Comparison of ENCODE assay signal across 13 cellular contexts in the genomic region with DNA sequence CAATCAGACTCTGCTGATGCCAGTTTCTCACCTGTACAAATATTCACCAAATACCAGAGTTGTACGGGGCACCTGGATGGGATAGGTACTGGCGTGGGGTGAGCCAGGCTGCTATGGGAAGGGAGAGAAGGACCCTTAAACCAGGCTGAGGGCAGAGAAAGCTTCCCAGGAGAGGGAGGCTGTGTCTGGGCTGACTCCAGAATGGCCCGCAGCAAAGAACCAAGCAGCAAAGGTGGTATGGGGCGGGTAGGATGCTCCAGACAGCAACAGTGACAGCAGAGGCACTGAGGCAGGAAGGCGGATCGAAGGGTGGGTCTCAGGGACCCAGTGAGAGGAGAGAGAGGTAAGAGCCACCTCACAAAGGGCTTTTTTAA.
DNase-seq lines count a peak whose midpoint lies in the region; ATAC-seq and TF ChIP-seq lines count a peak whose summit lies in the region.
"Had no signal": no experiment of that assay in that cellular context is flagged by ENCODE, and none has a peak within 500 bp of the region (broad histone marks: within the 10 kb centered on the region; RNA-seq: fewer than 3 reads in every experiment).

No MANE protein-coding gene starts in this region.

- peaks cover 32% of the 10 kb centered on the region for H3K36me3 Mint-ChIP-seq in activated naive CD4-positive, alpha-beta T cell treated with anti-CD3 and anti-CD28 coated beads, Interleukin-2, amount 50 U/mL, for 24 hours
- peaks cover 54% of the 10 kb centered on the region for H3K36me3 Mint-ChIP-seq in activated naive CD8-positive, alpha-beta T cell treated with anti-CD3 and anti-CD28 coated beads for 36 hours

- no peak for ATAC-seq in left cardiac atrium

- H3K9me3 ChIP-seq in mesodermal cell (ENCODE audit: control insufficient read depth, low read length) (no peaks in the 10 kb centered on the region), uterus (no peaks in the 10 kb centered on the region)
- H3K9me3 ChIP-seq: lower lobe of right lung had no signal

- H3K4me3 ChIP-seq in mesodermal cell (ENCODE audit: extremely low read depth, insufficient read depth, low read length, poor library complexity, severe bottlenecking) = no peak overlapping the region
- no peak overlapping the region for H3K4me3 ChIP-seq in uterus
- H3K4me3 ChIP-seq: lower lobe of right lung had no signal

- intact Hi-C loops in uterus (cut with DNase I; ENCODE audit: low total_unique reads) = no loop called here
- intact Hi-C loops in left cardiac atrium (cut with DNase I) = no loop called here

- peaks cover 9% of the 10 kb centered on the region for H3K4me1 Mint-ChIP-seq in activated naive CD4-positive, alpha-beta T cell treated with anti-CD3 and anti-CD28 coated beads, Interleukin-2, amount 50 U/mL, for 24 hours
- H3K4me1 Mint-ChIP-seq in activated naive CD8-positive, alpha-beta T cell treated with anti-CD3 and anti-CD28 coated beads for 36 hours = peaks cover 11% of the 10 kb centered on the region

- no peak for DNase-seq in activated naive CD4-positive, alpha-beta T cell (lab: John Stamatoyannopoulos, UW)
- DNase-seq in activated naive CD8-positive, alpha-beta T cell treated with anti-CD3 and anti-CD28 coated beads for 36 hours = no peak
- DNase-seq in uterus (no peak), ACHN (no peak), left cardiac atrium (no peak)
- DNase-seq in stimulated activated CD4-positive, alpha-beta T cell treated with anti-CD3 and anti-CD28 coated beads, Interleukin-4, amount 100 ng/mL, for 1 hour = no peak
- DNase-seq: AML-193, lower lobe of right lung, NCI-H1694 treated with DMSO at 0.1 percent for 48 hours, Right ventricle myocardium superior had no signal

- no peak for TF ChIP-seq POLR2A in uterus (IDR thresholded peaks at IDR 0.05)

- 90 to 95% methylated on average over 3 to 4 of the region's 6 CpGs for WGBS in mesodermal cell (ENCODE audit: insufficient coverage in 2 of 2), 2 experiments

- no peaks in the 10 kb centered on the region for H3K9me3 Mint-ChIP-seq in activated naive CD4-positive, alpha-beta T cell treated with anti-CD3 and anti-CD28 coated beads, Interleukin-2, amount 50 U/mL, for 24 hours
- no peaks in the 10 kb centered on the region for H3K9me3 Mint-ChIP-seq in activated naive CD8-positive, alpha-beta T cell treated with anti-CD3 and anti-CD28 coated beads for 36 hours

- in situ Hi-C loops in ACHN (cut with HindIII; ENCODE audit: low pct_ligation_motif_present, low pct_unique_long_range_greater_than_20kb, low sequenced_read_pairs) = no loop called here

- H3K27ac ChIP-seq in mesodermal cell (ENCODE audit: low read depth, low read length, severe bottlenecking) (peak overlapping the region; percentile 71), uterus (peak overlapping the region; percentile 20 to 28)
- H3K27ac ChIP-seq: KMS-11, lower lobe of right lung had no signal

- H3K27me3 ChIP-seq in uterus = no peaks in the 10 kb centered on the region

- TF ChIP-seq CTCF in uterus (IDR thresholded peaks at IDR 0.05) = no peak

- no peak overlapping the region for H3K4me3 Mint-ChIP-seq in activated naive CD4-positive, alpha-beta T cell treated with anti-CD3 and anti-CD28 coated beads, Interleukin-2, amount 50 U/mL, for 24 hours
- H3K4me3 Mint-ChIP-seq in activated naive CD8-positive, alpha-beta T cell treated with anti-CD3 and anti-CD28 coated beads for 36 hours = no peak overlapping the region

- no peaks in the 10 kb centered on the region for H3K27me3 Mint-ChIP-seq in activated naive CD4-positive, alpha-beta T cell treated with anti-CD3 and anti-CD28 coated beads, Interleukin-2, amount 50 U/mL, for 24 hours
- H3K27me3 Mint-ChIP-seq in activated naive CD8-positive, alpha-beta T cell treated with anti-CD3 and anti-CD28 coated beads for 36 hours = no peaks in the 10 kb centered on the region

- H3K36me3 ChIP-seq in mesodermal cell (ENCODE audit: control insufficient read depth, insufficient read depth, low read length) (peaks cover 39% of the 10 kb centered on the region), uterus (no peaks in the 10 kb centered on the region)

- H3K4me1 ChIP-seq in mesodermal cell (ENCODE audit: control insufficient read depth, insufficient read depth, low read length, poor library complexity, severe bottlenecking) (peaks cover 45% of the 10 kb centered on the region), uterus (peaks cover 0 to 7% of the 10 kb centered on the region in 2 donors)
- H3K4me1 ChIP-seq: lower lobe of right lung had no signal

- peak overlapping the region; percentile 76 for H3K27ac Mint-ChIP-seq in activated naive CD4-positive, alpha-beta T cell treated with anti-CD3 and anti-CD28 coated beads, Interleukin-2, amount 50 U/mL, for 24 hours
- H3K27ac Mint-ChIP-seq in activated naive CD8-positive, alpha-beta T cell treated with anti-CD3 and anti-CD28 coated beads for 36 hours = peak overlapping the region; percentile 86
